7 cellular contexts compared by ENCODE assay signal in genomic region chr17:77437017-77437416, GRCh38.
DNase-seq lines count a peak whose midpoint lies in the region; TF ChIP-seq lines count a peak whose summit lies in the region.

No MANE protein-coding gene starts in this region.

- no peak for TF ChIP-seq CTCF in dorsolateral prefrontal cortex (IDR thresholded peaks at IDR 0.05 in 54 of 56, conservative IDR thresholded peaks at IDR 0.05 in 2 of 56; ENCODE audit: low read depth in 1 of 56, partially characterized antibody in 56 of 56)
- TF ChIP-seq CTCF in ovary (IDR thresholded peaks at IDR 0.05), result no peak

- DNase-seq in H4 (ENCODE audit: low spot score), result peak; percentile 58
- peak; percentile 77 for DNase-seq in NOMO-1 treated with DMSO at 0.1 percent for 48 hours (lab: John Stamatoyannopoulos, UW; ENCODE audit: unreplicated experiment)
- no peak for DNase-seq in dorsolateral prefrontal cortex
- peak in 4 of 5 donors; percentile 67 to 78 (median 74) for DNase-seq in ovary
- no peak for DNase-seq in DMS114 treated with DMSO at 0.1 percent for 48 hours (lab: John Stamatoyannopoulos, UW; ENCODE audit: unreplicated experiment)
- DNase-seq in NCI-H2227 (lab: John Stamatoyannopoulos, UW; ENCODE audit: unreplicated experiment), result no peak
- DNase-seq in stimulated activated CD8-positive, alpha-beta memory T cell treated with anti-CD3 and anti-CD28 coated beads, Interleukin-4, amount 100 ng/mL, for 48 hours, result no peak

- TF ChIP-seq EP300 in ovary (IDR thresholded peaks at IDR 0.05), result no peak

- intact Hi-C loops in dorsolateral prefrontal cortex (cut with DNase I) (no loop called here), ovary (cut with DNase I) (loop anchor here in 1 of 4 donors (5.0 kb wide), 1 partner anchor 55 kb away; no protein-coding TSS in a partner anchor)

- H3K27me3 ChIP-seq in dorsolateral prefrontal cortex (no peaks in the 10 kb centered on the region), ovary (no peaks in the 10 kb centered on the region)

- no peak for TF ChIP-seq POLR2A in ovary (IDR thresholded peaks at IDR 0.05)

- H3K4me1 ChIP-seq in ovary (ENCODE audit: insufficient read depth), result peaks cover 51% of the 10 kb centered on the region

- WGBS in ovary, 3 donors, result 13 to 14% (median 14%) methylated on average over 10 of the region's 10 CpGs

- peak overlapping the region in 56 of 59 donors; percentile 14 to 92 (median 74) for H3K27ac ChIP-seq in dorsolateral prefrontal cortex
- peak overlapping the region in 1 of 2 donors; percentile 4 for H3K27ac ChIP-seq in ovary

- peak overlapping the region in 7 of 59 donors; percentile 1 to 37 (median 22) for H3K4me3 ChIP-seq in dorsolateral prefrontal cortex
- no peak overlapping the region for H3K4me3 ChIP-seq in ovary

- H3K9me3 ChIP-seq in ovary, result no peaks in the 10 kb centered on the region

- no peaks in the 10 kb centered on the region for H3K36me3 ChIP-seq in ovary

Comparison
In these comparisons a context has a peak if more than half of its experiments do, and no peak if none do; other contexts are left out.
1. DNase-seq: peak in H4 (single experiment), NOMO-1 treated with DMSO at 0.1 percent for 48 hours (single experiment) and ovary (4 of 5); none in dorsolateral prefrontal cortex (0 of 10), DMS114 treated with DMSO at 0.1 percent for 48 hours (single experiment), NCI-H2227 (single experiment) and stimulated activated CD8-positive, alpha-beta memory T cell treated with anti-CD3 and anti-CD28 coated beads, Interleukin-4, amount 100 ng/mL, for 48 hours (single experiment).